1 cellular context compared by ENCODE assay signal in the genomic region with DNA sequence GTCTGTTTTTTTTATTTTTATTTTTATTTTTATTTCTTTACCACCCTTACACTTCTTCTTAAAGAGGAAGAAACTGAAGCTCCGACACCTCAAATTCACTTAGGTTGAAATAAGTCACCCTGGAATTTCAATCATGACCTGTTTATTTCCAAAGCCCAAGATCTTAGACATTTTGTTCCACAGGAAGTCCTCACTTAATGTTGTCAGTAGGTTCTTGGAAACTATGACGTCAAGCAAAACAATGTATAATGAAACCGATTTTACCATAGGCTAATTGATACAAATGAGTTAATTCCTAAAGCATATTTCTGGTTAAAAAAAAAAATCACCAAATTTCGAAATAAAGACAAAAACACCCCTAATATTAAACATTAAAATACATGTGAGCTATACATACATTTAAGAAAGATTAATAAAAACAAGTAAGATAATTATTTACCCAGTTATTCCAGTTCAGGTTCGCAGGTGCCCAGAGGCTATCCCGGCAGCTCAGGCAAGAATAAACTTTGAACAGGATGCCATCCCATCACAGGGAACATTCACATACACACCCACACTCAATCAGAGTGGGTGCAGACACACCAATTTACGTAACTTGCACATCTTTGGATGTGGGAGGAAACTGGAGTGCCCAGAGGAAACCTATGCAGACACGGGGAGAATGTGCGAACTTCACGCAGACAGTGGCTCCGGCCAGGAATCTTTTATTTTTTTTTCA.
A peak's percentile ranks its signal among the peaks of the same experiment; 100 is the strongest.
TF ChIP-seq lines count a peak whose summit lies in the region.

No MANE protein-coding gene starts in this region.

TF ChIP-seq in HepG2, 621 proteins besides CTCF, POLR2A, EP300 and RAD21 (continued from another document):
- peak; percentile 74 for TF ChIP-seq CREB1 (IDR thresholded peaks at IDR 0.05)
- no peak for TF ChIP-seq CREB1 (CRISPR knock-in tag; IDR thresholded peaks at IDR 0.05)
- peak; percentile 63 for TF ChIP-seq ATF7 (IDR thresholded peaks at IDR 0.05)
- TF ChIP-seq ATF7 (CRISPR knock-in tag; IDR thresholded peaks at IDR 0.05), result no peak
